Comparison of ENCODE assay signal across 8 cellular contexts in genomic region chr4:55397521-55398321, GRCh38. TPM values are rescaled to one million over a fixed set of nuclear protein-coding genes. Genes with fewer than 3 reads are reported as not detected.
DNase-seq lines count a peak whose midpoint lies in the region; FAIRE-seq and TF ChIP-seq lines count a peak whose summit lies in the region.

No MANE protein-coding gene starts in this region.

- intact Hi-C loops in activated naive CD4-positive, alpha-beta T cell treated with anti-CD3 and anti-CD28 coated beads for 36 hours (cut with micrococcal nuclease), result loop anchor here (2.0 to 5.0 kb wide), 4 partner anchors 455 to 1581 kb away; partner anchors contain the start of genes PAICS, POLR2B and PPAT

- H3K9me3 Mint-ChIP-seq in activated naive CD4-positive, alpha-beta T cell treated with anti-CD3 and anti-CD28 coated beads for 36 hours, result no peaks in the 10 kb centered on the region
- H3K9me3 Mint-ChIP-seq in endothelial cell (ENCODE audit: unreplicated experiment) (no peaks in the 10 kb centered on the region), nephron progenitor cell (no peaks in the 10 kb centered on the region)

- H3K27me3 Mint-ChIP-seq in activated naive CD4-positive, alpha-beta T cell treated with anti-CD3 and anti-CD28 coated beads for 36 hours (ENCODE audit: low read depth), result no peaks in the 10 kb centered on the region
- H3K27me3 Mint-ChIP-seq in endothelial cell (ENCODE audit: unreplicated experiment) (peaks cover 18% of the 10 kb centered on the region), nephron progenitor cell (ENCODE audit: low read depth, poor library complexity) (peaks cover 8% of the 10 kb centered on the region)

- CTCF ChIA-PET in activated naive CD4-positive, alpha-beta T cell treated with anti-CD3 and anti-CD28 coated beads for 36 hours (lab: Charles Lee), result interaction anchor here (1.0 to 3.0 kb wide), 3 partner anchors 52 to 85 kb away, joined by 3 to 17 read pairs (median 7); partner anchors contain the start of gene SRD5A3
- CTCF ChIA-PET in GM10248 (lab: Yijun Ruan, JAX), result interaction anchor here (0.8 to 2.5 kb wide), 5 partner anchors 9 to 52 kb away, joined by 3 to 13 read pairs (median 3); partner anchors contain the start of gene SRD5A3

- H3K36me3 Mint-ChIP-seq in activated naive CD4-positive, alpha-beta T cell treated with anti-CD3 and anti-CD28 coated beads for 36 hours (ENCODE audit: low read depth), result peaks cover 28% of the 10 kb centered on the region
- H3K36me3 Mint-ChIP-seq in endothelial cell (ENCODE audit: low read depth, unreplicated experiment) (peaks cover 39% of the 10 kb centered on the region), nephron progenitor cell (ENCODE audit: low read depth) (peaks cover 19% of the 10 kb centered on the region)

- TF ChIP-seq CTCF in endothelial cell (IDR thresholded peaks at IDR 0.05; ENCODE audit: unreplicated experiment), result no peak
- no peak for TF ChIP-seq CTCF in nephron progenitor cell (IDR thresholded peaks at IDR 0.05)
- TF ChIP-seq CTCF in GM10248 (IDR thresholded peaks at IDR 0.05; ENCODE audit: control extremely low read depth, extremely low read depth, low read depth, missing control alignments), result no peak

- POLR2A ChIA-PET in GM10248 (lab: Yijun Ruan, JAX), result no interaction called here

- DNase-seq in activated naive CD4-positive, alpha-beta T cell treated with anti-CD3 and anti-CD28 coated beads for 36 hours, result no peak
- DNase-seq in activated naive CD4-positive, alpha-beta T cell treated with anti-CD3 and anti-CD28 coated beads, Interleukin-2, amount 50 U/mL, for 16 hours, result no peak
- DNase-seq in RKO (ENCODE audit: low spot score), result peak; percentile 46
- no peak for DNase-seq in endothelial cell (ENCODE audit: low spot score)
- peak; percentile 33 for DNase-seq in nephron progenitor cell
- DNase-seq in LoVo (ENCODE audit: low spot score), result no peak
- DNase-seq in H54 (ENCODE audit: insufficient read length, low spot score), result no peak
- no peak for DNase-seq in GM10248 (ENCODE audit: extremely low spot score)

- H3K4me1 Mint-ChIP-seq in activated naive CD4-positive, alpha-beta T cell treated with anti-CD3 and anti-CD28 coated beads for 36 hours (ENCODE audit: low read depth), result peaks cover 44% of the 10 kb centered on the region
- H3K4me1 Mint-ChIP-seq in endothelial cell (ENCODE audit: unreplicated experiment) (peaks cover 43% of the 10 kb centered on the region), nephron progenitor cell (peaks cover 38% of the 10 kb centered on the region)

- no peak for TF ChIP-seq POLR2A in H54 (IDR thresholded peaks at IDR 0.05; ENCODE audit: low read depth, low read length)

- H3K4me3 Mint-ChIP-seq in activated naive CD4-positive, alpha-beta T cell treated with anti-CD3 and anti-CD28 coated beads for 36 hours, result peak overlapping the region; percentile 90
- H3K4me3 Mint-ChIP-seq in endothelial cell (ENCODE audit: unreplicated experiment) (peak overlapping the region; percentile 100), nephron progenitor cell (peak overlapping the region; percentile 91)

- FAIRE-seq in H54 (lab: Jason Lieb, UNC), result no peak

- peak overlapping the region; percentile 75 for H3K27ac Mint-ChIP-seq in activated naive CD4-positive, alpha-beta T cell treated with anti-CD3 and anti-CD28 coated beads for 36 hours
- peak overlapping the region; percentile 96 for H3K27ac Mint-ChIP-seq in endothelial cell (ENCODE audit: unreplicated experiment)
- peak overlapping the region; percentile 88 for H3K27ac Mint-ChIP-seq in nephron progenitor cell

RNA-seq across cellular contexts. Expression of gene TMEM165, which starts 2.0 kb away (rescaled TPM):
- total RNA-seq in activated naive CD4-positive, alpha-beta T cell treated with anti-CD3 and anti-CD28 coated beads for 36 hours, result 10 to 100 TPM; 39.1 to 40.6 TPM
- total RNA-seq in endothelial cell (ENCODE audit: unreplicated experiment), result 197 TPM

RNA-seq across cellular contexts. Expression of gene SRD5A3, which starts 51.7 kb away (rescaled TPM):
- total RNA-seq in activated naive CD4-positive, alpha-beta T cell treated with anti-CD3 and anti-CD28 coated beads for 36 hours, result 10 to 100 TPM; 21.7 to 22.3 TPM
- total RNA-seq in endothelial cell (ENCODE audit: unreplicated experiment), result 74.2 TPM

Comparison
In these comparisons a context has a peak if more than half of its experiments do, and no peak if none do; other contexts are left out.
1. DNase-seq: peak in RKO (single experiment) and nephron progenitor cell (single experiment); none in activated naive CD4-positive, alpha-beta T cell treated with anti-CD3 and anti-CD28 coated beads for 36 hours (single experiment), activated naive CD4-positive, alpha-beta T cell treated with anti-CD3 and anti-CD28 coated beads, Interleukin-2, amount 50 U/mL, for 16 hours (single experiment), endothelial cell (single experiment), LoVo (single experiment), H54 (single experiment) and GM10248 (single experiment).
2. Peak in every context shown above with its lines, with median percentiles within 50 percentile points of each other: H3K27ac Mint-ChIP-seq and H3K4me3 Mint-ChIP-seq.